In genomic region chr6:43859213-43859612, GRCh38 we compare ENCODE assay signal across 20 cellular contexts.
"Had no signal": no experiment of that assay in that cellular context is flagged by ENCODE, and none has a peak within 500 bp of the region (broad histone marks: within the 10 kb centered on the region; RNA-seq: fewer than 3 reads in every experiment).

No MANE protein-coding gene starts in this region.

- H3K27ac Mint-ChIP-seq: dendritic cell treated with granulocyte-macrophage colony-stimulating factor and Interleukin-4, amounts not matched to agents 40 ng/mL and 50 ng/mL, for 4 days; immature natural killer cell; natural killer cell treated with Interleukin-12 subunit alpha and Interleukin-12 subunit beta and Interleukin-15 and Interleukin-18, amount 100 ng/mL, for 72 hours; stimulated activated effector memory CD8-positive, alpha-beta T cell treated with anti-CD3 and anti-CD28 coated beads, Interleukin-12 subunit alpha, Interleukin-12 subunit beta, amount 100 ng/mL, for 72 hours had no signal

- H3K36me3 Mint-ChIP-seq: immature natural killer cell; natural killer cell treated with Interleukin-12 subunit alpha and Interleukin-12 subunit beta and Interleukin-15 and Interleukin-18, amount 100 ng/mL, for 72 hours; stimulated activated effector memory CD8-positive, alpha-beta T cell treated with anti-CD3 and anti-CD28 coated beads, Interleukin-12 subunit alpha, Interleukin-12 subunit beta, amount 100 ng/mL, for 72 hours had no signal

- H3K9me3 Mint-ChIP-seq: dendritic cell treated with granulocyte-macrophage colony-stimulating factor and Interleukin-4, amounts not matched to agents 40 ng/mL and 50 ng/mL, for 4 days; immature natural killer cell; natural killer cell treated with Interleukin-12 subunit alpha and Interleukin-12 subunit beta and Interleukin-15 and Interleukin-18, amount 100 ng/mL, for 72 hours; stimulated activated effector memory CD8-positive, alpha-beta T cell treated with anti-CD3 and anti-CD28 coated beads, Interleukin-12 subunit alpha, Interleukin-12 subunit beta, amount 100 ng/mL, for 72 hours had no signal

- H3K4me3 ChIP-seq: esophagus squamous epithelium, gastroesophageal sphincter, lung, suprapubic skin, tibial artery, upper lobe of left lung, vagina had no signal

- H3K9me3 ChIP-seq: esophagus squamous epithelium, gastroesophageal sphincter, suprapubic skin, tibial artery, upper lobe of left lung, vagina had no signal

- H3K36me3 ChIP-seq: esophagus squamous epithelium, gastroesophageal sphincter, suprapubic skin, tibial artery, upper lobe of left lung, vagina had no signal

- H3K4me3 Mint-ChIP-seq: dendritic cell treated with granulocyte-macrophage colony-stimulating factor and Interleukin-4, amounts not matched to agents 40 ng/mL and 50 ng/mL, for 4 days; immature natural killer cell; natural killer cell treated with Interleukin-12 subunit alpha and Interleukin-12 subunit beta and Interleukin-15 and Interleukin-18, amount 100 ng/mL, for 72 hours; stimulated activated effector memory CD8-positive, alpha-beta T cell treated with anti-CD3 and anti-CD28 coated beads, Interleukin-12 subunit alpha, Interleukin-12 subunit beta, amount 100 ng/mL, for 72 hours had no signal

- H3K27ac ChIP-seq: esophagus squamous epithelium, gastroesophageal sphincter, suprapubic skin, tibial artery, upper lobe of left lung, vagina had no signal

- DNase-seq: esophagus squamous epithelium; foreskin fibroblast; immature natural killer cell; left ventricle myocardium superior; mesenchymal stem cell; midbrain; small intestine; stimulated activated CD4-positive, alpha-beta T cell treated with anti-CD3 and anti-CD28 coated beads, Interleukin-12 subunit alpha, Interleukin-12 subunit beta, amount 100 ng/mL, for 4 hours; stimulated activated CD4-positive, alpha-beta T cell treated with anti-CD3 and anti-CD28 coated beads, Interleukin-2, amount 100 ng/mL, for 48 hours; stimulated activated CD8-positive, alpha-beta memory T cell treated with anti-CD3 and anti-CD28 coated beads, Interleukin-4, amount 100 ng/mL, for 48 hours; stimulated activated naive CD8-positive, alpha-beta T cell treated with anti-CD3 and anti-CD28 coated beads, Interleukin-15, Interleukin-2, amounts not matched to agents 100 U/mL and 50 U/mL, for 24 hours; tibial artery; upper lobe of left lung had no signal

- H3K27me3 ChIP-seq: upper lobe of left lung, vagina had no signal

- H3K4me1 ChIP-seq: esophagus squamous epithelium, gastroesophageal sphincter, suprapubic skin, tibial artery, upper lobe of left lung, vagina had no signal

- H3K4me1 Mint-ChIP-seq: immature natural killer cell; stimulated activated effector memory CD8-positive, alpha-beta T cell treated with anti-CD3 and anti-CD28 coated beads, Interleukin-12 subunit alpha, Interleukin-12 subunit beta, amount 100 ng/mL, for 72 hours had no signal
